Comparison of ENCODE assay signal across 1 cellular context in the genomic region with DNA sequence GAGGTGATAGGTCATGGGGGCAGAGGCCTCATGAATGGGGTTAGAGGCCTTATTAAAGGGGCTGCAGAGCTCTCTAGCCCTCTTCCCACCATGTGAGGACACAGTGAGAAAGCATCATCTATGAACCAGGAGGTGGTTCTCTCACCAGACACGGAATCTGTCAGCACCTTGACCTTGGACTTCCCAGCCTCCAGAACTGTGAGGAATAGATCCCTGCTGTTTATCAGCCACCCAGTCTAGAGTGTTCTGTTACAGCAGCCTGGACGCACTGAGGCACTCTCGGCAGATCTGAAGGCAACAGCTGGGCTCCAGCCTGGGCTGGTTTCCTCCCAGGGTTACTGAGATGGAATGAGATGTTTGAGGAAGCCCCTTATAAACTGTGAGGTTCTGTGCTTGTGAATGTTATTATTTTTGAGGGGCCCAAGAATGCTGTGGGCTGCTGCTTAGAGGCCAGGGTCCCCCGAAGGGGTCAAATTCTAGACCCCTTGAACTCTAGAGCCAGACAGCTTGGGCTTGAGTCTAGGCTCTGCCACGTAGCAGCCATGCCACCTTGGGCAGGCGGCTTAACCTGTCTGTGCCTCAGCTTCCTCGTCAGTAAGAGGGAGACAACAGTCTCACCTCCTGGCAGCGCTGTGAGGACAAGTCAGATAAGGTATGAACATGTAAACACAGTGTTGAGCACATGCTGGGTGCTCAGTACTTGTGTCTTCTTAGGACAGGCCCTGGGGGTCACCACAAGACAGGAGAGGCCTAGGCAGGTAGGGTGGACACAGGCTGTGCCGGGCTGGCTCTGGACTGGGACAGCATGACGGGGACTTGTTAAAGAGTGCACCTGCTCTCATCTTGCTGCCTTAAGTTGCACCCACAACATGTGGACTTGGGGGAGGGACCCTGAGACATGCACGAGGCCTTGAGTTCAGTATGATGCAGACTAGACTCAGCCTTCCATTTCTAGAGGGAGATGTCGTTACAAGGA.
TF ChIP-seq lines count a peak whose summit lies in the region.

No MANE protein-coding gene starts in this region.

TF ChIP-seq in IMR-90, 13 proteins besides CTCF, POLR2A, EP300 and RAD21:
- TF ChIP-seq RCOR1 (IDR thresholded peaks at IDR 0.05; ENCODE audit: insufficient replicate concordance, low read length) (no peak), FOS (IDR thresholded peaks at IDR 0.05; ENCODE audit: low read depth, low read length) (no peak), CHD1 (IDR thresholded peaks at IDR 0.05; ENCODE audit: low read depth, low read length) (no peak)
- TF ChIP-seq, protein P1, sequence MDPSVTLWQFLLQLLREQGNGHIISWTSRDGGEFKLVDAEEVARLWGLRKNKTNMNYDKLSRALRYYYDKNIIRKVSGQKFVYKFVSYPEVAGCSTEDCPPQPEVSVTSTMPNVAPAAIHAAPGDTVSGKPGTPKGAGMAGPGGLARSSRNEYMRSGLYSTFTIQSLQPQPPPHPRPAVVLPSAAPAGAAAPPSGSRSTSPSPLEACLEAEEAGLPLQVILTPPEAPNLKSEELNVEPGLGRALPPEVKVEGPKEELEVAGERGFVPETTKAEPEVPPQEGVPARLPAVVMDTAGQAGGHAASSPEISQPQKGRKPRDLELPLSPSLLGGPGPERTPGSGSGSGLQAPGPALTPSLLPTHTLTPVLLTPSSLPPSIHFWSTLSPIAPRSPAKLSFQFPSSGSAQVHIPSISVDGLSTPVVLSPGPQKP (IDR thresholded peaks at IDR 0.05; ENCODE audit: borderline replicate concordance, low read depth, low read length), result no peak
